In genomic region chr1:179141592-179142244, GRCh38 we compare ENCODE assay signal across 10 cellular contexts. TPM values are rescaled to one million over a fixed set of nuclear protein-coding genes. Genes with fewer than 3 reads are reported as not detected.
DNase-seq lines count a peak whose midpoint lies in the region; ATAC-seq and TF ChIP-seq lines count a peak whose summit lies in the region.
"Had no signal": no experiment of that assay in that cellular context is flagged by ENCODE, and none has a peak within 500 bp of the region (broad histone marks: within the 10 kb centered on the region; RNA-seq: fewer than 3 reads in every experiment).

No MANE protein-coding gene starts in this region.

- peak overlapping the region; percentile 77 for H3K4me3 ChIP-seq in fibroblast of the aortic adventitia (ENCODE audit: low read depth, low read length)

- POLR2A ChIA-PET in activated CD4-positive, alpha-beta T cell treated with anti-CD3 and anti-CD28 coated beads for 36 hours (lab: Charles Lee), result interaction anchor here (0.6 kb wide), 1 partner anchor 143 kb away, joined by 7 read pairs; no protein-coding TSS in a partner anchor
- POLR2A ChIA-PET in activated CD4-positive, alpha-beta T cell treated with anti-CD3 and anti-CD28 coated beads, Interleukin-2, amount 10 ng/mL, durations not matched to agents 7 days and 5 days (lab: Charles Lee), result no interaction called here

- DNase-seq in activated CD4-positive, alpha-beta T cell treated with anti-CD3 and anti-CD28 coated beads for 36 hours, result peak; percentile 68
- DNase-seq in activated CD4-positive, alpha-beta T cell treated with anti-CD3 and anti-CD28 coated beads, Interleukin-2, amount 50 U/mL, for 1 hour, result no peak
- DNase-seq in activated CD4-positive, alpha-beta T cell treated with anti-CD3 and anti-CD28 coated beads, Interleukin-2, amount 10 ng/mL, durations not matched to agents 7 days and 5 days, result no peak
- DNase-seq in fibroblast of the aortic adventitia (ENCODE audit: low read depth) (peak; percentile 78), hippocampal formation (lab: John Stamatoyannopoulos, UW) (no peak)
- peak; percentile 31 to 43 for DNase-seq in stimulated activated CD4-positive, alpha-beta T cell treated with anti-CD3 and anti-CD28 coated beads, Interleukin-2, amount 100 ng/mL, for 24 hours
- no peak for DNase-seq in effector CD8-positive, alpha-beta T cell (lab: John Stamatoyannopoulos, UW)
- DNase-seq: activated B cell treated with CpG ODN at 0.5 μM for 24 hours, DND-41 had no signal

- no peaks in the 10 kb centered on the region for H3K9me3 Mint-ChIP-seq in activated CD4-positive, alpha-beta T cell treated with anti-CD3 and anti-CD28 coated beads for 36 hours (ENCODE audit: low read depth)
- no peaks in the 10 kb centered on the region for H3K9me3 Mint-ChIP-seq in activated CD4-positive, alpha-beta T cell treated with anti-CD3 and anti-CD28 coated beads, Interleukin-2, amount 10 ng/mL, durations not matched to agents 7 days and 5 days
- H3K9me3 Mint-ChIP-seq: activated B cell treated with CpG ODN at 0.5 μM for 24 hours had no signal

- peaks cover 4% of the 10 kb centered on the region for H3K36me3 Mint-ChIP-seq in activated CD4-positive, alpha-beta T cell treated with anti-CD3 and anti-CD28 coated beads for 36 hours (ENCODE audit: low read depth)
- H3K36me3 Mint-ChIP-seq in activated CD4-positive, alpha-beta T cell treated with anti-CD3 and anti-CD28 coated beads, Interleukin-2, amount 10 ng/mL, durations not matched to agents 7 days and 5 days (ENCODE audit: low read depth), result no peaks in the 10 kb centered on the region

- no peaks in the 10 kb centered on the region for H3K27me3 Mint-ChIP-seq in activated CD4-positive, alpha-beta T cell treated with anti-CD3 and anti-CD28 coated beads for 36 hours
- H3K27me3 Mint-ChIP-seq in activated CD4-positive, alpha-beta T cell treated with anti-CD3 and anti-CD28 coated beads, Interleukin-2, amount 10 ng/mL, durations not matched to agents 7 days and 5 days, result no peaks in the 10 kb centered on the region
- H3K27me3 Mint-ChIP-seq: activated B cell treated with CpG ODN at 0.5 μM for 24 hours had no signal

- TF ChIP-seq CTCF in fibroblast of the aortic adventitia (IDR thresholded peaks at IDR 0.05; ENCODE audit: insufficient read depth, low read length), result no peak

- intact Hi-C loops in activated CD4-positive, alpha-beta T cell treated with anti-CD3 and anti-CD28 coated beads for 36 hours (cut with DNase I, micrococcal nuclease), result loop anchor here (1.0 to 5.0 kb wide), 8 partner anchors 10 to 224 kb away; partner anchors contain the start of genes ABL2 (in 1 of the 2), AXDND1 (in 1 of the 2) and SOAT1 (in 1 of the 2)

- peak overlapping the region; percentile 91 for H3K27ac Mint-ChIP-seq in activated CD4-positive, alpha-beta T cell treated with anti-CD3 and anti-CD28 coated beads for 36 hours
- H3K27ac Mint-ChIP-seq in activated CD4-positive, alpha-beta T cell treated with anti-CD3 and anti-CD28 coated beads, Interleukin-2, amount 10 ng/mL, durations not matched to agents 7 days and 5 days, result peak overlapping the region; percentile 25
- H3K27ac Mint-ChIP-seq: activated B cell treated with CpG ODN at 0.5 μM for 24 hours had no signal

- peak overlapping the region; percentile 44 for H3K4me3 Mint-ChIP-seq in activated CD4-positive, alpha-beta T cell treated with anti-CD3 and anti-CD28 coated beads for 36 hours
- no peak overlapping the region for H3K4me3 Mint-ChIP-seq in activated CD4-positive, alpha-beta T cell treated with anti-CD3 and anti-CD28 coated beads, Interleukin-2, amount 10 ng/mL, durations not matched to agents 7 days and 5 days
- H3K4me3 Mint-ChIP-seq: activated B cell treated with CpG ODN at 0.5 μM for 24 hours had no signal

- H3K4me1 Mint-ChIP-seq in activated CD4-positive, alpha-beta T cell treated with anti-CD3 and anti-CD28 coated beads for 36 hours, result peaks cover 39% of the 10 kb centered on the region
- peaks cover 35% of the 10 kb centered on the region for H3K4me1 Mint-ChIP-seq in activated CD4-positive, alpha-beta T cell treated with anti-CD3 and anti-CD28 coated beads, Interleukin-2, amount 10 ng/mL, durations not matched to agents 7 days and 5 days

- ATAC-seq in activated CD4-positive, alpha-beta T cell treated with anti-CD3 and anti-CD28 coated beads for 36 hours, result peak; percentile 94
- no peak for ATAC-seq in HG03135 (IDR thresholded peaks at IDR 0.05; ENCODE audit: unreplicated experiment)

- CTCF ChIA-PET in activated CD4-positive, alpha-beta T cell treated with anti-CD3 and anti-CD28 coated beads for 36 hours (lab: Charles Lee), result interaction anchor here (0.6 to 1.4 kb wide), 3 partner anchors 12 to 669 kb away, joined by 3 to 5 read pairs (median 3); no protein-coding TSS in a partner anchor
- CTCF ChIA-PET in activated CD4-positive, alpha-beta T cell treated with anti-CD3 and anti-CD28 coated beads, Interleukin-2, amount 10 ng/mL, durations not matched to agents 7 days and 5 days (lab: Charles Lee), result interaction anchor here (1.1 kb wide), 1 partner anchor 29 kb away, joined by 3 read pairs; no protein-coding TSS in a partner anchor

RNA-seq across cellular contexts. Expression of gene TOR3A, which starts 59.8 kb away (rescaled TPM):
- total RNA-seq in activated CD4-positive, alpha-beta T cell treated with anti-CD3 and anti-CD28 coated beads for 36 hours, result 10 to 100 TPM; 29.4 TPM
- total RNA-seq in activated CD4-positive, alpha-beta T cell treated with anti-CD3 and anti-CD28 coated beads, Interleukin-2, amount 10 ng/mL, durations not matched to agents 7 days and 5 days, result 10 to 100 TPM; 43.9 to 46.6 TPM
- 32.5 and 92.2 TPM in 2 replicates for total RNA-seq in fibroblast of the aortic adventitia (ENCODE audit: low replicate concordance)

Comparison
In these comparisons a context has a peak if more than half of its experiments do, and no peak if none do; other contexts are left out.
1. DNase-seq: peak in activated CD4-positive, alpha-beta T cell treated with anti-CD3 and anti-CD28 coated beads for 36 hours (single experiment), fibroblast of the aortic adventitia (single experiment) and stimulated activated CD4-positive, alpha-beta T cell treated with anti-CD3 and anti-CD28 coated beads, Interleukin-2, amount 100 ng/mL, for 24 hours (2 of 2); none in activated CD4-positive, alpha-beta T cell treated with anti-CD3 and anti-CD28 coated beads, Interleukin-2, amount 50 U/mL, for 1 hour (single experiment), activated CD4-positive, alpha-beta T cell treated with anti-CD3 and anti-CD28 coated beads, Interleukin-2, amount 10 ng/mL, durations not matched to agents 7 days and 5 days (single experiment), hippocampal formation (0 of 2) and effector CD8-positive, alpha-beta T cell (single experiment).